ENCODE assay signal across 8 cellular contexts in the genomic region with DNA sequence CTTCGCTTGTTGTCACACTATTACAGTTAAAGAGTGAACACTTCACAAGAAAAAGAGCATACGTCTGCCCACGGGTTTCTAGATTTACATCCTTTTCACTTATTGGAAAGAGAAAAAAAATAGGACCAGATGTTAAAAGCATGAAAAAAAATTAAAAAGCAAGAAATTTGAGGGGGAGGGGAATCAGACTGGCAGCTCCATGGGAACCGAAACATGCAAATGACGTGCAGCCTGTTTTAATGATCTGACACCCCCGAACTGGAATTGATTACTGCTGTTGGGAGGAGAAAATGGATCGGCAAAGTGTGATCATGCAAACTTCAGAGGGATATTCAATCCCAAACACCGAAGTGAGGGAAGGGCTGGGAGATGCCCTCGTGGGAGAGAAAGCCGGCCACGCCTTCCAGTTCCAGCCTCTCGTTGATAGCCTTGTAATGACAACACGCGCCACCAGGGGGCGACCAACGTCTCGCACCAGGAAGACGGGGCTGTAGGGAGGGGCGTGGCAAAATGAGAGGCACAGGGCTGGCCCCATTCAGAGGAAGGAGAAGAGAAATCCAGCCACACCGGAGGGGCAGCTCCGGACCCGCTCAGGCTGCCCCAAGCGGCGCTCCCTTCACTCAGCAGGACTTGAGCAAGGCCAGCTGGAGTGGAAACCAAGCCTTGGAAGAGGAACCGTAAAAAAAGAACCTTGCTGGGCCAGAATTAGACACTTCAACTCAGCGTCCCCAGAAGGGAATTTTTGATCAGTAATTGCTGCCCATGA. TPM values are rescaled to one million over a fixed set of nuclear protein-coding genes. Genes with fewer than 3 reads are reported as not detected.
DNase-seq lines count a peak whose midpoint lies in the region; ATAC-seq and TF ChIP-seq lines count a peak whose summit lies in the region.

No MANE protein-coding gene starts in this region.

- peak; percentile 67 for TF ChIP-seq CTCF in epithelial cell of proximal tubule (conservative IDR thresholded peaks at IDR 0.05; ENCODE audit: low read depth, low read length)

- no peak overlapping the region for H3K4me3 ChIP-seq in epithelial cell of proximal tubule (ENCODE audit: low read depth, low read length)

- ATAC-seq in GM21576 (IDR thresholded peaks at IDR 0.05; ENCODE audit: unreplicated experiment): peak; percentile 96

- DNase-seq in DMS53 (lab: John Stamatoyannopoulos, UW) (peak; percentile 94), HuH-7 (ENCODE audit: low spot score) (peak; percentile 86), OCI-M1 (lab: John Stamatoyannopoulos, UW) (peak; percentile 93), activated T-cell treated with anti-CD3 and anti-CD28 coated beads for 4 hours (peak; percentile 88), epithelial cell of proximal tubule (ENCODE audit: low read depth) (peak; percentile 9), myocyte (ENCODE audit: low read depth) (peak; percentile 86)
- DNase-seq in stimulated activated CD8-positive, alpha-beta memory T cell treated with anti-CD3 and anti-CD28 coated beads, Interleukin-7, amount 100 ng/mL, for 24 hours (ENCODE audit: low read depth): peak; percentile 91

RNA-seq across cellular contexts. Expression of gene SYT13, which starts 53.8 kb away (rescaled TPM):
- total RNA-seq in epithelial cell of proximal tubule (5.4 and 6.4 TPM in 2 replicates), myocyte (0.05 TPM in 1 of 2 replicates, not detected in the other)
- polyA plus RNA-seq in myocyte (2012): not detected

Comparison
In these comparisons a context has a peak if more than half of its experiments do, and no peak if none do; other contexts are left out.
1. DNase-seq: peak in every context shown above with its lines; median percentile 94 in DMS53; 93 in OCI-M1; 91 in stimulated activated CD8-positive, alpha-beta memory T cell treated with anti-CD3 and anti-CD28 coated beads, Interleukin-7, amount 100 ng/mL, for 24 hours; 88 in activated T-cell treated with anti-CD3 and anti-CD28 coated beads for 4 hours; 86 in HuH-7; 86 in myocyte; 9 in epithelial cell of proximal tubule.